ENCODE assay signal across 31 cellular contexts in genomic region chr4:177948853-177949252, GRCh38.
"Had no signal": no experiment of that assay in that cellular context is flagged by ENCODE, and none has a peak within 500 bp of the region (broad histone marks: within the 10 kb centered on the region; RNA-seq: fewer than 3 reads in every experiment).

No MANE protein-coding gene starts in this region.

- H3K4me3 ChIP-seq: Peyer's patch, SJSA1 had no signal

- H3K9me3 ChIP-seq: Peyer's patch, SJSA1, SK-N-SH had no signal

- H3K27ac ChIP-seq: KMS-11, Peyer's patch, SJSA1 had no signal

- H3K27me3 ChIP-seq: Peyer's patch, SJSA1 had no signal

- H3K4me2 ChIP-seq: KMS-11, SK-N-SH had no signal

- H3K4me1 ChIP-seq: Peyer's patch, SJSA1 had no signal

- H3K9ac ChIP-seq: KMS-11, SK-N-SH had no signal

- ATAC-seq: PC-3 had no signal

- DNase-seq: Karpas-422, KBM-7, MM.1S, MV-4-11, NCI-H1092, NCI-H1105, NCI-H1417 treated with DMSO at 0.1 percent for 48 hours, NCI-H1436 treated with DMSO at 0.1 percent for 48 hours, NCI-H1694 treated with DMSO at 0.1 percent for 48 hours, NCI-H187 treated with DMSO at 0.1 percent for 48 hours, NCI-H2029, NCI-H2081, NCI-H2171 treated with DMSO at 0.1 percent for 48 hours, NCI-H2227 treated with DMSO at 0.1 percent for 48 hours, NCI-H345, NCI-H446, NCI-H510A treated with DMSO at 0.1 percent for 48 hours, NCI-H524 treated with DMSO at 0.1 percent for 48 hours, NCI-H69, NCI-H748 treated with DMSO at 0.1 percent for 48 hours, NCI-H82, OCI-M1, PC-3, Peyer's patch, Right ventricle myocardium superior, RPMI8226, SHP77 treated with DMSO at 0.1 percent for 48 hours, SK-N-SH, SW 1271 had no signal

- H3K36me3 ChIP-seq: Peyer's patch, SJSA1 had no signal
